22 cellular contexts compared by ENCODE assay signal in genomic region chr7:16562456-16563220, GRCh38. TPM values are rescaled to one million over a fixed set of nuclear protein-coding genes. Genes with fewer than 3 reads are reported as not detected.
A peak's percentile ranks its signal among the peaks of the same experiment; 100 is the strongest.
DNase-seq lines count a peak whose midpoint lies in the region; ATAC-seq and TF ChIP-seq lines count a peak whose summit lies in the region.
"Had no signal": no experiment of that assay in that cellular context is flagged by ENCODE, and none has a peak within 500 bp of the region (broad histone marks: within the 10 kb centered on the region; RNA-seq: fewer than 3 reads in every experiment).

No MANE protein-coding gene starts in this region.

- H3K4me1 ChIP-seq in SK-N-SH (ENCODE audit: control insufficient read depth in 1 of 2, insufficient read depth in 2 of 2, low read depth in 1 of 2, low read length in 1 of 2) (peaks cover 4 to 16% of the 10 kb centered on the region in 2 experiments; a peak in 2 of 4 replicates), IMR-90 (ENCODE audit: control insufficient read depth, insufficient read depth, low read length) (no peaks in the 10 kb centered on the region)

- H2AFZ ChIP-seq in SK-N-SH (ENCODE audit: low read depth) (peak overlapping the region; percentile 60; the same call in 1 of the 2 replicates), IMR-90 (replicated peaks; ENCODE audit: low read length, poor library complexity) (peak overlapping the region; percentile 13)

- H4K20me1 ChIP-seq in SK-N-SH (ENCODE audit: insufficient read depth): no peaks in the 10 kb centered on the region
- no peaks in the 10 kb centered on the region for H4K20me1 ChIP-seq in IMR-90 (ENCODE audit: insufficient read depth, low read length)

- no peak overlapping the region for H3K14ac ChIP-seq in IMR-90 (replicated peaks; ENCODE audit: low read depth, low read length)

- no peaks in the 10 kb centered on the region for H3K9me3 ChIP-seq in SK-N-SH
- H3K9me3 ChIP-seq in IMR-90 (ENCODE audit: control insufficient read depth, insufficient read depth, low read length): no peaks in the 10 kb centered on the region
- H3K9me3 ChIP-seq: heart left ventricle, spleen, thoracic aorta had no signal

- H3K9me1 ChIP-seq in IMR-90 (ENCODE audit: insufficient read depth, low read length): no peaks in the 10 kb centered on the region

- H3F3A ChIP-seq in SK-N-SH (replicated peaks; ENCODE audit: insufficient read depth): no peaks in the 10 kb centered on the region

- H2BK20ac ChIP-seq in IMR-90 (ENCODE audit: low read depth, low read length): no peak overlapping the region

- H3K27me3 ChIP-seq in SK-N-SH (ENCODE audit: insufficient read depth): peaks cover 11% of the 10 kb centered on the region; the same call in 1 of the 2 replicates
- no peaks in the 10 kb centered on the region for H3K27me3 ChIP-seq in IMR-90 (ENCODE audit: control insufficient read depth, insufficient read depth, low read length)
- H3K27me3 ChIP-seq: heart left ventricle, spleen had no signal

- H3K56ac ChIP-seq in IMR-90 (ENCODE audit: extremely low read depth, insufficient read depth, low read length): no peak overlapping the region

- no peak for TF ChIP-seq CTCF in SK-N-SH (IDR thresholded peaks at IDR 0.05)
- no peak for TF ChIP-seq CTCF in IMR-90 (conservative IDR thresholded peaks at IDR 0.05; ENCODE audit: low read depth, low read length)

- H3K79me2 ChIP-seq in SK-N-SH (ENCODE audit: insufficient read depth): no peaks in the 10 kb centered on the region

- H2AK9ac ChIP-seq in IMR-90 (replicated peaks; ENCODE audit: low read depth, low read length, poor library complexity): no peak overlapping the region

- no peaks in the 10 kb centered on the region for H3K36me3 ChIP-seq in SK-N-SH (replicated peaks in 1 of 2; ENCODE audit: control insufficient read depth in 1 of 2, insufficient read depth in 2 of 2, low read length in 1 of 2)
- H3K36me3 ChIP-seq in IMR-90 (ENCODE audit: control insufficient read depth, insufficient read depth, low read length): no peaks in the 10 kb centered on the region
- H3K36me3 ChIP-seq: heart left ventricle, spleen, thoracic aorta had no signal

- TF ChIP-seq RAD21 in SK-N-SH (IDR thresholded peaks at IDR 0.05; ENCODE audit: low read length): no peak
- no peak for TF ChIP-seq RAD21 in IMR-90 (IDR thresholded peaks at IDR 0.05; ENCODE audit: low read length)

- dilution Hi-C loops in IMR-90 (cut with HindIII; ENCODE audit: low sequenced_read_pairs, unreplicated experiment): no loop called here

- H3K4me3 ChIP-seq in SK-N-SH (ENCODE audit: low read depth in 2 of 2, low read length in 1 of 2) (peak overlapping the region; percentile 31 to 45; a peak in 3 of 4 replicates), IMR-90 (ENCODE audit: insufficient read depth, low read depth, low read length) (no peak overlapping the region)
- H3K4me3 ChIP-seq: thoracic aorta had no signal

- H2BK5ac ChIP-seq in IMR-90 (ENCODE audit: low read depth, low read length, poor library complexity, severe bottlenecking): no peak overlapping the region

- no TSS peak for BruUV-seq in IMR-90 (replicated peaks; lab: Mats Ljungman, UMichigan)

- H2AK5ac ChIP-seq in IMR-90 (ENCODE audit: low read depth, low read length): no peak overlapping the region

- H3K4me3 Mint-ChIP-seq in activated naive CD8-positive, alpha-beta T cell treated with anti-CD3 and anti-CD28 coated beads, Interleukin-2, amount 10 ng/mL, durations not matched to agents 7 days and 5 days: peak overlapping the region; percentile 77
- H3K4me3 Mint-ChIP-seq in naive thymus-derived CD8-positive, alpha-beta T cell: peak overlapping the region; percentile 72 to 89 (median 83)
- H3K4me3 Mint-ChIP-seq: endodermal cell had no signal

- CTCF ChIA-PET in SK-N-SH (lab: Yijun Ruan, JAX) (interaction anchor here (0.7 to 5.8 kb wide), 5 partner anchors 14 to 877 kb away, joined by 3 to 51 read pairs (median 4); no protein-coding TSS in a partner anchor), IMR-90 (lab: Yijun Ruan, JAX) (interaction anchor here (0.8 kb wide), 1 partner anchor 485 kb away, joined by 4 read pairs; no protein-coding TSS in a partner anchor)

- no peak overlapping the region for H3K27ac Mint-ChIP-seq in activated naive CD8-positive, alpha-beta T cell treated with anti-CD3 and anti-CD28 coated beads, Interleukin-2, amount 10 ng/mL, durations not matched to agents 7 days and 5 days
- peak overlapping the region in 6 of 10 donors; percentile 15 to 90 (median 76) for H3K27ac Mint-ChIP-seq in naive thymus-derived CD8-positive, alpha-beta T cell
- H3K27ac Mint-ChIP-seq: endodermal cell had no signal

- H3K27me3 Mint-ChIP-seq in activated naive CD8-positive, alpha-beta T cell treated with anti-CD3 and anti-CD28 coated beads, Interleukin-2, amount 10 ng/mL, durations not matched to agents 7 days and 5 days: no peaks in the 10 kb centered on the region
- no peaks in the 10 kb centered on the region for H3K27me3 Mint-ChIP-seq in naive thymus-derived CD8-positive, alpha-beta T cell

- H3K36me3 Mint-ChIP-seq in activated naive CD8-positive, alpha-beta T cell treated with anti-CD3 and anti-CD28 coated beads, Interleukin-2, amount 10 ng/mL, durations not matched to agents 7 days and 5 days: no peaks in the 10 kb centered on the region
- no peaks in the 10 kb centered on the region for H3K36me3 Mint-ChIP-seq in naive thymus-derived CD8-positive, alpha-beta T cell

- no peak overlapping the region for H2BK15ac ChIP-seq in IMR-90 (ENCODE audit: low read depth, low read length)

- no peak overlapping the region for H4K8ac ChIP-seq in IMR-90 (ENCODE audit: low read depth in 2 of 2, low read length in 2 of 2)

- WGBS in SK-N-SH (ENCODE audit: low lambda C conversion rate): 54% methylated on average over 9 of the region's 9 CpGs
- WGBS in IMR-90 (ENCODE audit: extremely low coverage in 2 of 2, insufficient read length in 1 of 2), 2 experiments: 100% methylated on average over 2 of the region's 9 CpGs; no CpG with 5 or more reads in 1 of the 2 experiments

- H2BK120ac ChIP-seq in IMR-90 (ENCODE audit: low read depth, low read length): no peak overlapping the region

- no peak overlapping the region for H3K23ac ChIP-seq in IMR-90 (ENCODE audit: low read depth, low read length)

- ATAC-seq in SK-N-SH treated with all-trans-retinoic acid at 6 μM for 48 hours (no peak), IMR-90 (ENCODE audit: low read depth) (no peak), HG03354 (IDR thresholded peaks at IDR 0.05; ENCODE audit: poor library complexity, severe bottlenecking, unreplicated experiment) (no peak)
- ATAC-seq in activated naive CD8-positive, alpha-beta T cell treated with anti-CD3 and anti-CD28 coated beads, Interleukin-2, amount 10 ng/mL, durations not matched to agents 7 days and 5 days (ENCODE audit: low read depth): no peak
- no peak for ATAC-seq in naive thymus-derived CD8-positive, alpha-beta T cell
- ATAC-seq: heart left ventricle had no signal

- no peak overlapping the region for H4K91ac ChIP-seq in IMR-90 (ENCODE audit: insufficient read depth, low read depth, low read length)

- intact Hi-C loops in IMR-90 (cut with micrococcal nuclease): loop anchor here (10.0 kb wide), 1 partner anchor 1258 kb away; no protein-coding TSS in a partner anchor

- TF ChIP-seq EP300 in SK-N-SH (IDR thresholded peaks at IDR 0.05; ENCODE audit: borderline replicate concordance in 1 of 2, low read depth in 1 of 2, low read length in 1 of 2): no peak

- H3K4me2 ChIP-seq in SK-N-SH: peak overlapping the region; percentile 54
- H3K4me2 ChIP-seq in IMR-90 (ENCODE audit: low read depth, low read length): no peak overlapping the region

- no peak overlapping the region for H4K5ac ChIP-seq in IMR-90 (ENCODE audit: low read depth, low read length)

- no peaks in the 10 kb centered on the region for H3K79me1 ChIP-seq in IMR-90 (ENCODE audit: low read depth in 1 of 2, low read length in 2 of 2)

- H3K9ac ChIP-seq in SK-N-SH (no peak overlapping the region), IMR-90 (ENCODE audit: low read depth, low read length) (no peak overlapping the region)

- in situ Hi-C loops in IMR-90 (cut with MboI; ENCODE audit: low sequenced_read_pairs): loop anchor here (5.0 to 25.0 kb wide), 2 partner anchors 485 to 1250 kb away; no protein-coding TSS in a partner anchor

- POLR2A ChIA-PET in SK-N-SH (lab: Yijun Ruan, JAX) (no interaction called here), IMR-90 (lab: Charles Lee; ENCODE audit: unreplicated experiment) (no interaction called here)
- POLR2A ChIA-PET in activated naive CD8-positive, alpha-beta T cell treated with anti-CD3 and anti-CD28 coated beads, Interleukin-2, amount 10 ng/mL, durations not matched to agents 7 days and 5 days (lab: Charles Lee): interaction anchor here (1.0 kb wide), 1 partner anchor 484 kb away, joined by 3 read pairs; no protein-coding TSS in a partner anchor
- POLR2A ChIA-PET in naive thymus-derived CD8-positive, alpha-beta T cell (lab: Charles Lee): interaction anchor here (1.0 kb wide), 1 partner anchor 142 kb away, joined by 4 read pairs; the partner anchor contains the start of gene CRPPA

- H3K9me2 ChIP-seq in SK-N-SH: 0 out of 2 replicates have a peak, but pooled peaks cover 3% of the 10 kb centered on the region

- no peak for TF ChIP-seq POLR2A in IMR-90 (IDR thresholded peaks at IDR 0.05; ENCODE audit: low read depth, low read length)

- DNase-seq in SK-N-SH: no peak
- DNase-seq in IMR-90: no peak
- no peak for DNase-seq in activated naive CD8-positive, alpha-beta T cell treated with anti-CD3 and anti-CD28 coated beads, Interleukin-2, amount 10 ng/mL, durations not matched to agents 7 days and 5 days
- no peak for DNase-seq in naive thymus-derived CD8-positive, alpha-beta T cell
- DNase-seq in HuH-7 (ENCODE audit: low spot score): no peak
- DNase-seq in NCI-H146 treated with DMSO at 0.1 percent for 48 hours (lab: John Stamatoyannopoulos, UW; ENCODE audit: unreplicated experiment): no peak
- DNase-seq: activated naive CD4-positive, alpha-beta T cell; C1 segment of cervical spinal cord; DMS79; endodermal cell; heart left ventricle; NCI-H1930; Right ventricle myocardium superior; spleen had no signal

- peaks cover 11% of the 10 kb centered on the region for H3K4me1 Mint-ChIP-seq in activated naive CD8-positive, alpha-beta T cell treated with anti-CD3 and anti-CD28 coated beads, Interleukin-2, amount 10 ng/mL, durations not matched to agents 7 days and 5 days
- peaks cover 3 to 24% (median 22%) of the 10 kb centered on the region in 4 donors for H3K4me1 Mint-ChIP-seq in naive thymus-derived CD8-positive, alpha-beta T cell

- no peak overlapping the region for H3K18ac ChIP-seq in IMR-90 (ENCODE audit: low read depth, low read length)

- H3K27ac ChIP-seq in SK-N-SH (ENCODE audit: low read depth in 2 of 2, low read length in 1 of 2): no peak overlapping the region
- no peak overlapping the region for H3K27ac ChIP-seq in IMR-90 (ENCODE audit: insufficient read depth, low read length)
- H3K27ac ChIP-seq: heart left ventricle, spleen, thoracic aorta had no signal

- no peaks in the 10 kb centered on the region for H3K9me3 Mint-ChIP-seq in activated naive CD8-positive, alpha-beta T cell treated with anti-CD3 and anti-CD28 coated beads, Interleukin-2, amount 10 ng/mL, durations not matched to agents 7 days and 5 days
- H3K9me3 Mint-ChIP-seq in naive thymus-derived CD8-positive, alpha-beta T cell: no peaks in the 10 kb centered on the region
- H3K9me3 Mint-ChIP-seq: endodermal cell; T-helper 2 cell treated with Interferon-gamma antibody and Interleukin-4, amounts not matched to agents 5 μg/mL and 100 μg/mL, for 36 hours had no signal

- no peak overlapping the region for H3K4ac ChIP-seq in IMR-90 (ENCODE audit: low read depth, low read length)

RNA-seq across cellular contexts. Expression of gene LRRC72, which starts 36.0 kb away (rescaled TPM):
- not detected in 2 replicates for polyA plus RNA-seq in SK-N-SH (2012; rRNA removed)
- not detected in 2 replicates for polyA plus RNA-seq in SK-N-SH (2012; cell fraction: cytosol; rRNA removed)
- not detected in 2 replicates for polyA plus RNA-seq in SK-N-SH (2012; cell fraction: nucleus; rRNA removed)
- total RNA-seq in IMR-90 (2012; rRNA removed): not detected in 2 replicates
- polyA plus RNA-seq in IMR-90 (2012; rRNA removed): not detected in 2 replicates
- polyA plus RNA-seq in IMR-90 (2012; cell fraction: cytosol; rRNA removed): not detected in 2 replicates
- polyA plus RNA-seq in IMR-90 (2012; cell fraction: nucleus; rRNA removed; ENCODE audit: low replicate concordance): not detected in 2 replicates
- total RNA-seq in activated naive CD8-positive, alpha-beta T cell treated with anti-CD3 and anti-CD28 coated beads, Interleukin-2, amount 10 ng/mL, durations not matched to agents 7 days and 5 days: not detected
- total RNA-seq in naive thymus-derived CD8-positive, alpha-beta T cell: not detected
- polyA plus RNA-seq in naive thymus-derived CD8-positive, alpha-beta T cell: not detected
- total RNA-seq: A172, endodermal cell, heart left ventricle, NCI-H460, pulmonary artery endothelial cell, Right ventricle myocardium superior, spleen, thoracic aorta had no signal
- polyA plus RNA-seq: heart left ventricle, neural cell, spleen had no signal

Comparison
In these comparisons a context has a peak if more than half of its experiments do, and no peak if none do; other contexts are left out.
1. POLR2A ChIA-PET loops: an anchor here in activated naive CD8-positive, alpha-beta T cell treated with anti-CD3 and anti-CD28 coated beads, Interleukin-2, amount 10 ng/mL, durations not matched to agents 7 days and 5 days (1.0 kb wide) and naive thymus-derived CD8-positive, alpha-beta T cell (1.0 kb wide); none called in SK-N-SH and IMR-90.